ENCODE assay signal across 9 cellular contexts in genomic region chr16:56600398-56600999, GRCh38. TPM values are rescaled to one million over a fixed set of nuclear protein-coding genes. Genes with fewer than 3 reads are reported as not detected.
A peak's percentile ranks its signal among the peaks of the same experiment; 100 is the strongest.
DNase-seq lines count a peak whose midpoint lies in the region; ATAC-seq and TF ChIP-seq lines count a peak whose summit lies in the region.
"Had no signal": no experiment of that assay in that cellular context is flagged by ENCODE, and none has a peak within 500 bp of the region (broad histone marks: within the 10 kb centered on the region; RNA-seq: fewer than 3 reads in every experiment).

No MANE protein-coding gene starts in this region.

- no peak overlapping the region for H3K4me2 ChIP-seq in OCI-LY7 (ENCODE audit: low read length)

- DNase-seq in CD1c-positive myeloid dendritic cell (ENCODE audit: extremely low spot score) (peak; percentile 60), GM20000 (ENCODE audit: low spot score) (peak; percentile 69), OCI-LY7 (ENCODE audit: low spot score) (peak; percentile 58), caudate nucleus (lab: John Stamatoyannopoulos, UW) (peak in 32 of 61 donors; percentile 18 to 68 (median 40)), lower leg skin (ENCODE audit: low spot score in 2 of 2) (peak; percentile 49 to 81), vagina (ENCODE audit: extremely low spot score in 2 of 2) (no peak)

- H3K36me3 ChIP-seq in OCI-LY7 (ENCODE audit: insufficient read depth, low read length) (no peaks in the 10 kb centered on the region), vagina (no peaks in the 10 kb centered on the region)
- H3K36me3 ChIP-seq: SJSA1 had no signal

- WGBS in lower leg skin, 2 donors = 32 to 36% methylated on average over 8 of the region's 8 CpGs

- no peak for TF ChIP-seq POLR2A in lower leg skin (IDR thresholded peaks at IDR 0.05)
- no peak for TF ChIP-seq POLR2A in vagina (IDR thresholded peaks at IDR 0.05)

- ATAC-seq in GM19467 (IDR thresholded peaks at IDR 0.05; ENCODE audit: unreplicated experiment) (no peak), GM21526 (IDR thresholded peaks at IDR 0.05; ENCODE audit: low FRiP score, unreplicated experiment) (no peak)

- H3K27me3 ChIP-seq in vagina = no peaks in the 10 kb centered on the region

- CTCF ChIA-PET in OCI-LY7 (lab: Charles Lee; ENCODE audit: unreplicated experiment) = interaction anchor here (1.1 to 1.4 kb wide), 2 partner anchors 101 to 218 kb away, joined by 3 to 5 read pairs; no protein-coding TSS in a partner anchor

- H3K79me2 ChIP-seq in OCI-LY7 (ENCODE audit: insufficient read depth, low read depth, low read length) = no peaks in the 10 kb centered on the region

- H3K4me3 ChIP-seq in OCI-LY7 (ENCODE audit: low read depth, low read length, poor library complexity, severe bottlenecking) = no peak overlapping the region
- no peak overlapping the region for H3K4me3 ChIP-seq in lower leg skin (ENCODE audit: low read depth, poor library complexity, severe bottlenecking)
- no peak overlapping the region for H3K4me3 ChIP-seq in vagina
- H3K4me3 ChIP-seq: SJSA1 had no signal

- intact Hi-C loops in OCI-LY7 (cut with micrococcal nuclease; ENCODE audit: unreplicated experiment) = loop anchor here (1.0 kb wide), 2 partner anchors 23 to 86 kb away; no protein-coding TSS in a partner anchor
- intact Hi-C loops in lower leg skin (cut with DNase I; ENCODE audit: low total_unique reads) = loop anchor here (10.0 kb wide), 2 partner anchors 84 to 86 kb away; partner anchors contain the start of gene MT1X
- intact Hi-C loops in vagina (cut with DNase I) = loop anchor here (5.0 kb wide), 1 partner anchor 102 kb away; no protein-coding TSS in a partner anchor

- H4K20me1 ChIP-seq in OCI-LY7 (ENCODE audit: insufficient read depth, low read length) = no peaks in the 10 kb centered on the region

- BruUV-seq in OCI-LY7 (replicated peaks; lab: Mats Ljungman, UMichigan) = no TSS peak

- H3K9me3 ChIP-seq in OCI-LY7 (ENCODE audit: low read length) = 0 out of 2 replicates have a peak, but pooled peaks cover 7% of the 10 kb centered on the region
- H3K9me3 ChIP-seq in vagina = no peaks in the 10 kb centered on the region
- H3K9me3 ChIP-seq: SJSA1 had no signal

- H3K27ac ChIP-seq in OCI-LY7 (ENCODE audit: low read depth, low read length, poor library complexity, severe bottlenecking) = no peak overlapping the region
- H3K27ac ChIP-seq in caudate nucleus (ENCODE audit: low read depth, low read length) = no peak overlapping the region
- H3K27ac ChIP-seq in vagina = no peak overlapping the region
- H3K27ac ChIP-seq: SJSA1 had no signal

- H3K4me1 ChIP-seq in OCI-LY7 (ENCODE audit: insufficient read depth, low read length, poor library complexity, severe bottlenecking) (peaks cover 11% of the 10 kb centered on the region), vagina (peaks cover 2% of the 10 kb centered on the region)

- POLR2A ChIA-PET in OCI-LY7 (lab: Charles Lee) = interaction anchor here (0.7 kb wide), 1 partner anchor 9 kb away, joined by 4 read pairs; no protein-coding TSS in a partner anchor

- TF ChIP-seq CTCF in GM20000 (IDR thresholded peaks at IDR 0.05; ENCODE audit: extremely low read depth, missing control alignments) (peak; percentile 69), OCI-LY7 (conservative IDR thresholded peaks at IDR 0.05; ENCODE audit: low read length) (peak; percentile 82), lower leg skin (IDR thresholded peaks at IDR 0.05) (no peak), vagina (IDR thresholded peaks at IDR 0.05) (peak in 2 of 3 experiments; percentile 5 to 62)

- H2AFZ ChIP-seq in OCI-LY7 (ENCODE audit: low read length) = no peak overlapping the region

- H3K9me2 ChIP-seq in OCI-LY7 (ENCODE audit: insufficient read depth, low read length) = no peaks in the 10 kb centered on the region

RNA-seq across cellular contexts. Expression of gene MT2A, which starts 7.9 kb away (rescaled TPM):
- 27.2 and 40.0 TPM in 2 replicates for total RNA-seq in OCI-LY7 (2014; rRNA removed; shearing (Covaris generic))
- total RNA-seq in OCI-LY7 (2022) (5.7 and 9.3 TPM in 2 replicates), lower leg skin (100 to 1,000 TPM in 3 of 4 donors, 10 to 100 TPM in 1; 35.8 to 190 (median 135) TPM), vagina (661 TPM)

RNA-seq across cellular contexts. Expression of gene MT3, which starts 11.2 kb away (rescaled TPM):
- total RNA-seq in OCI-LY7 (2014; rRNA removed; shearing (Covaris generic)) = not detected in 2 replicates
- total RNA-seq in OCI-LY7 (2022) = not detected in 2 replicates
- 1 to 10 TPM in 1 of 4 donors, not detected in 3; 1.2 TPM for total RNA-seq in lower leg skin
- total RNA-seq in vagina = 12.8 TPM
- total RNA-seq: SJSA1 had no signal

RNA-seq across cellular contexts. Expression of gene MT1E, which starts 25.1 kb away (rescaled TPM):
- total RNA-seq in OCI-LY7 (2014; rRNA removed; shearing (Covaris generic)) = not detected in 2 replicates
- total RNA-seq in OCI-LY7 (2022) = not detected in 2 replicates
- total RNA-seq in lower leg skin = 100 to 1,000 TPM; 140 to 437 (median 224) TPM
- total RNA-seq in vagina = 564 TPM

RNA-seq across cellular contexts. Expression of gene MT1M, which starts 32.0 kb away (rescaled TPM):
- total RNA-seq in OCI-LY7 (2014; rRNA removed; shearing (Covaris generic)) = not detected in 2 replicates
- total RNA-seq in OCI-LY7 (2022) (not detected in 2 replicates), lower leg skin (10 to 100 TPM; 14.1 to 29.7 (median 17.1) TPM), vagina (63.3 TPM)

RNA-seq across cellular contexts. Expression of gene MT4, which starts 35.6 kb away (rescaled TPM):
- total RNA-seq in OCI-LY7 (2014; rRNA removed; shearing (Covaris generic)) = not detected in 2 replicates
- not detected in 2 replicates for total RNA-seq in OCI-LY7 (2022)
- total RNA-seq in lower leg skin = 1,000 to 10,000 TPM in 1 of 4 donors, 100 to 1,000 TPM in 1, 10 to 100 TPM in 1, not detected in 1; 46.1 to 1,445 (median 937) TPM
- total RNA-seq in vagina = 25.8 TPM
- total RNA-seq: SJSA1 had no signal

Comparison
In these comparisons a context has a peak if more than half of its experiments do, and no peak if none do; other contexts are left out.
1. DNase-seq: peak in CD1c-positive myeloid dendritic cell (single experiment), GM20000 (single experiment), OCI-LY7 (single experiment), caudate nucleus (32 of 61) and lower leg skin (2 of 2); none in vagina (0 of 2).
2. CTCF ChIP-seq: peak in GM20000 (single experiment), OCI-LY7 (single experiment) and vagina (2 of 3); none in lower leg skin (0 of 3).
3. RNA of gene MT1E, which starts 25.1 kb away (total RNA-seq): 564 TPM in vagina (single experiment) and 140 to 437 TPM in lower leg skin; not detected in OCI-LY7; every median in the first group is over 100 times any median in the second.